In genomic region chr16:30445149-30445407, GRCh38 we compare ENCODE assay signal across 9 cellular contexts. TPM values are rescaled to one million over a fixed set of nuclear protein-coding genes. Genes with fewer than 3 reads are reported as not detected.
DNase-seq lines count a peak whose midpoint lies in the region; ATAC-seq and TF ChIP-seq lines count a peak whose summit lies in the region.
"Had no signal": no experiment of that assay in that cellular context is flagged by ENCODE, and none has a peak within 500 bp of the region (broad histone marks: within the 10 kb centered on the region; RNA-seq: fewer than 3 reads in every experiment).

No MANE protein-coding gene starts in this region.

- H3K9ac ChIP-seq in iPS-20b (ENCODE audit: low read depth, low read length), result peak overlapping the region; percentile 81; the same call in 1 of the 2 replicates

- TF ChIP-seq CTCF in activated B cell treated with CpG ODN at 0.5 μM for 24 hours (IDR thresholded peaks at IDR 0.05) (no peak), testis (IDR thresholded peaks at IDR 0.05) (no peak)

- H3K27ac ChIP-seq in iPS-20b (ENCODE audit: low read length) (no peak overlapping the region), testis (peak overlapping the region; percentile 73 to 80)

- POLR2A ChIA-PET in activated B cell treated with CpG ODN at 0.5 μM for 24 hours (lab: Charles Lee), result interaction anchor here (0.7 to 8.9 kb wide), 14 partner anchors 12 to 214 kb away, joined by 3 to 186 read pairs (median 6); partner anchors contain the start of genes DCTPP1, ITGAL, PRR14 and ZNF688

- H3K4me3 ChIP-seq in iPS-20b (ENCODE audit: low read length) (peak overlapping the region; percentile 81), testis (peak overlapping the region; percentile 59 to 87)

- peaks cover 31% of the 10 kb centered on the region for H3K36me3 Mint-ChIP-seq in activated CD4-positive, alpha-beta T cell treated with anti-CD3 and anti-CD28 coated beads, Interleukin-2, amount 10 ng/mL, durations not matched to agents 24 days and 14 days (ENCODE audit: low read depth)
- peaks cover 27% of the 10 kb centered on the region for H3K36me3 Mint-ChIP-seq in activated B cell treated with CpG ODN at 0.5 μM for 24 hours (ENCODE audit: low read depth)

- ATAC-seq in activated B cell treated with CpG ODN at 0.5 μM for 24 hours (ENCODE audit: low read depth) (no peak), HG03175 (IDR thresholded peaks at IDR 0.05; ENCODE audit: unreplicated experiment) (no peak)

- peak overlapping the region; percentile 90 for H3K27ac Mint-ChIP-seq in activated CD4-positive, alpha-beta T cell treated with anti-CD3 and anti-CD28 coated beads, Interleukin-2, amount 10 ng/mL, durations not matched to agents 24 days and 14 days
- peak overlapping the region; percentile 56 for H3K27ac Mint-ChIP-seq in activated B cell treated with CpG ODN at 0.5 μM for 24 hours

- peaks cover 6% of the 10 kb centered on the region; the same call in 1 of the 2 replicates for H3K36me3 ChIP-seq in iPS-20b (ENCODE audit: insufficient read depth, low read depth, low read length)
- no peaks in the 10 kb centered on the region for H3K36me3 ChIP-seq in testis (ENCODE audit: low read depth, missing control alignments)

- no peak for DNase-seq in activated CD4-positive, alpha-beta T cell treated with anti-CD3 and anti-CD28 coated beads, Interleukin-2, amount 10 ng/mL, durations not matched to agents 24 days and 14 days
- no peak for DNase-seq in activated CD4-positive, alpha-beta T cell treated with anti-CD3 and anti-CD28 coated beads, Interleukin-2, amount 50 U/mL, for 4 hours
- DNase-seq in activated B cell treated with CpG ODN at 0.5 μM for 24 hours, result no peak
- DNase-seq in testis, result no peak
- DNase-seq in NCI-H1105 (lab: John Stamatoyannopoulos, UW), result no peak
- no peak for DNase-seq in NCI-H146 treated with DMSO at 0.1 percent for 48 hours (lab: John Stamatoyannopoulos, UW; ENCODE audit: unreplicated experiment)

- H3K4me3 Mint-ChIP-seq in activated CD4-positive, alpha-beta T cell treated with anti-CD3 and anti-CD28 coated beads, Interleukin-2, amount 10 ng/mL, durations not matched to agents 24 days and 14 days, result peak overlapping the region; percentile 89
- H3K4me3 Mint-ChIP-seq in activated B cell treated with CpG ODN at 0.5 μM for 24 hours, result peak overlapping the region; percentile 95

- intact Hi-C loops in activated CD4-positive, alpha-beta T cell treated with anti-CD3 and anti-CD28 coated beads, Interleukin-2, amount 10 ng/mL, durations not matched to agents 24 days and 14 days (cut with micrococcal nuclease), result loop anchor here (1.0 kb wide), 3 partner anchors 10 to 15 kb away; partner anchors contain the start of gene DCTPP1
- intact Hi-C loops in activated B cell treated with CpG ODN at 0.5 μM for 24 hours (cut with micrococcal nuclease) (loop anchor here (1.0 kb wide), 3 partner anchors 15 to 82 kb away; partner anchors contain the start of gene DCTPP1), testis (cut with DNase I; ENCODE audit: low total_unique reads) (no loop called here)

- no peaks in the 10 kb centered on the region for H3K27me3 Mint-ChIP-seq in activated CD4-positive, alpha-beta T cell treated with anti-CD3 and anti-CD28 coated beads, Interleukin-2, amount 10 ng/mL, durations not matched to agents 24 days and 14 days
- no peaks in the 10 kb centered on the region for H3K27me3 Mint-ChIP-seq in activated B cell treated with CpG ODN at 0.5 μM for 24 hours

- H3K4me1 ChIP-seq in iPS-20b (ENCODE audit: insufficient read depth, low read length) (0 out of 2 replicates have a peak, but pooled peaks cover 3% of the 10 kb centered on the region), testis (no peaks in the 10 kb centered on the region)

- no peak for TF ChIP-seq POLR2A in testis (IDR thresholded peaks at IDR 0.05)

- H3K4me1 Mint-ChIP-seq in activated CD4-positive, alpha-beta T cell treated with anti-CD3 and anti-CD28 coated beads, Interleukin-2, amount 10 ng/mL, durations not matched to agents 24 days and 14 days, result peaks cover 33% of the 10 kb centered on the region
- H3K4me1 Mint-ChIP-seq in activated B cell treated with CpG ODN at 0.5 μM for 24 hours, result peaks cover 45% of the 10 kb centered on the region

- H3K27me3 ChIP-seq in iPS-20b (ENCODE audit: insufficient read depth, low read length) (no peaks in the 10 kb centered on the region), testis (no peaks in the 10 kb centered on the region)

- CTCF ChIA-PET in activated B cell treated with CpG ODN at 0.5 μM for 24 hours (lab: Charles Lee), result interaction anchor here (0.6 to 2.1 kb wide), 3 partner anchors 14 to 83 kb away, joined by 3 to 7 read pairs (median 3); no protein-coding TSS in a partner anchor

- 38 to 46% methylated on average over 7 to 11 of the region's 11 CpGs for WGBS in testis, 2 donors

- H3K9me3 ChIP-seq in iPS-20b (ENCODE audit: insufficient read depth, low read depth, low read length) (no peaks in the 10 kb centered on the region), testis (no peaks in the 10 kb centered on the region)

- H3K9me3 Mint-ChIP-seq in activated CD4-positive, alpha-beta T cell treated with anti-CD3 and anti-CD28 coated beads, Interleukin-2, amount 10 ng/mL, durations not matched to agents 24 days and 14 days, result no peaks in the 10 kb centered on the region
- no peaks in the 10 kb centered on the region for H3K9me3 Mint-ChIP-seq in activated B cell treated with CpG ODN at 0.5 μM for 24 hours

RNA-seq across cellular contexts. Expression of gene SEPHS2, which starts 0.6 kb away (rescaled TPM):
- total RNA-seq in activated CD4-positive, alpha-beta T cell treated with anti-CD3 and anti-CD28 coated beads, Interleukin-2, amount 10 ng/mL, durations not matched to agents 24 days and 14 days, result 79.7 and 80.2 TPM in 2 replicates
- 79.1 and 80.0 TPM in 2 replicates for total RNA-seq in activated B cell treated with CpG ODN at 0.5 μM for 24 hours
- 10 to 100 TPM; 17.7 to 19.8 TPM for total RNA-seq in testis
- 24.7 TPM for polyA plus RNA-seq in testis (ENCODE audit: insufficient read depth, low read depth, low replicate concordance)

RNA-seq across cellular contexts. Expression of gene DCTPP1, which starts 15.2 kb away (rescaled TPM):
- total RNA-seq in activated CD4-positive, alpha-beta T cell treated with anti-CD3 and anti-CD28 coated beads, Interleukin-2, amount 10 ng/mL, durations not matched to agents 24 days and 14 days, result 167 and 176 TPM in 2 replicates
- 66.7 and 81.5 TPM in 2 replicates for total RNA-seq in activated B cell treated with CpG ODN at 0.5 μM for 24 hours
- 10 to 100 TPM; 15.2 to 26.1 TPM for total RNA-seq in testis
- 23.6 TPM for polyA plus RNA-seq in testis (ENCODE audit: insufficient read depth, low read depth, low replicate concordance)

RNA-seq across cellular contexts. Expression of gene ITGAL, which starts 27.5 kb away (rescaled TPM):
- total RNA-seq in activated CD4-positive, alpha-beta T cell treated with anti-CD3 and anti-CD28 coated beads, Interleukin-2, amount 10 ng/mL, durations not matched to agents 24 days and 14 days, result 264 and 267 TPM in 2 replicates
- 216 and 240 TPM in 2 replicates for total RNA-seq in activated B cell treated with CpG ODN at 0.5 μM for 24 hours
- total RNA-seq in testis, result 1 to 10 TPM; 2.8 to 5.0 TPM
- polyA plus RNA-seq in testis (ENCODE audit: insufficient read depth, low read depth, low replicate concordance), result 6.7 TPM
- total RNA-seq: Daoy had no signal

RNA-seq across cellular contexts. Expression of gene ZNF771, which starts 37.7 kb away (rescaled TPM):
- 8.6 and 10.3 TPM in 2 replicates for total RNA-seq in activated CD4-positive, alpha-beta T cell treated with anti-CD3 and anti-CD28 coated beads, Interleukin-2, amount 10 ng/mL, durations not matched to agents 24 days and 14 days
- total RNA-seq in activated B cell treated with CpG ODN at 0.5 μM for 24 hours (4.4 and 5.2 TPM in 2 replicates), testis (10 to 100 TPM; 35.6 to 37.2 TPM)
- polyA plus RNA-seq in testis (ENCODE audit: insufficient read depth, low read depth, low replicate concordance), result 3.0 TPM

RNA-seq across cellular contexts. Expression of gene ZNF48, which starts 49.9 kb away (rescaled TPM):
- total RNA-seq in activated CD4-positive, alpha-beta T cell treated with anti-CD3 and anti-CD28 coated beads, Interleukin-2, amount 10 ng/mL, durations not matched to agents 24 days and 14 days, result 16.5 and 18.3 TPM in 2 replicates
- total RNA-seq in activated B cell treated with CpG ODN at 0.5 μM for 24 hours (11.7 and 13.0 TPM in 2 replicates), testis (1 to 10 TPM; 6.5 to 9.0 TPM)
- 6.3 TPM for polyA plus RNA-seq in testis (ENCODE audit: insufficient read depth, low read depth, low replicate concordance)

Comparison
In these comparisons a context has a peak if more than half of its experiments do, and no peak if none do; other contexts are left out.
1. RNA of gene ITGAL, which starts 27.5 kb away (total RNA-seq): 264 to 267 TPM in activated CD4-positive, alpha-beta T cell treated with anti-CD3 and anti-CD28 coated beads, Interleukin-2, amount 10 ng/mL, durations not matched to agents 24 days and 14 days and 216 to 240 TPM in activated B cell treated with CpG ODN at 0.5 μM for 24 hours; 2.8 to 5.0 TPM in testis; every median in the first group is over 10 times any median in the second.